Comparison of ENCODE assay signal across 10 cellular contexts in the genomic region with DNA sequence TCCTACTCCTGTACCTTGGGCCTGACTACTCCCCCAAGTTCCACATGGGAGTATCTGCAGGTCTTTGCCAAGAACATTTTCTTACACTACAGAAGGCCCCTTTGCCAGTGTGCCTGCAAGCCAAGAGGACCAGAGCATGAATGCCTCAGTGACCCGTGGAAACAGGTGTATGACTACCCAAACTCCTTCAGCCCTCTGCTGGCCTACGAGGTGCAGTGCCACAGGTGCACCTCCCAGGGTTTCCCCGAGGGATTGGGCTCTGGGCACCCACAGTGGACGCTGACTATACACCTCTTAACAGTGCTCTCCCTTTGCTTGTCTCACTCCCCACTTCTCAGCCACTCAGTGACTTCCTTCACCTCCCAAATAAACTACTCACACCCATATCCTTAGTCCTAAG.
DNase-seq lines count a peak whose midpoint lies in the region; ATAC-seq and TF ChIP-seq lines count a peak whose summit lies in the region.
"Had no signal": no experiment of that assay in that cellular context is flagged by ENCODE, and none has a peak within 500 bp of the region (broad histone marks: within the 10 kb centered on the region; RNA-seq: fewer than 3 reads in every experiment).

No MANE protein-coding gene starts in this region.

- peak overlapping the region; percentile 97 for H3K27ac Mint-ChIP-seq in osteocyte (ENCODE audit: unreplicated experiment)

- DNase-seq in COLO668 (lab: John Stamatoyannopoulos, UW; ENCODE audit: unreplicated experiment): peak; percentile 44
- peak; percentile 46 for DNase-seq in HT-29 (ENCODE audit: low spot score)
- DNase-seq in coronary artery (ENCODE audit: low spot score): no peak
- no peak for DNase-seq in osteocyte (ENCODE audit: extremely low spot score, unreplicated experiment)
- no peak for DNase-seq in retina
- no peak for DNase-seq in DMS114 treated with DMSO at 0.1 percent for 48 hours (lab: John Stamatoyannopoulos, UW; ENCODE audit: unreplicated experiment)
- DNase-seq: hippocampal formation, KBM-7 had no signal

- ATAC-seq in GM18867 (IDR thresholded peaks at IDR 0.05; ENCODE audit: unreplicated experiment): no peak
- no peak for ATAC-seq in HG02973 (IDR thresholded peaks at IDR 0.05; ENCODE audit: unreplicated experiment)

- H3K36me3 Mint-ChIP-seq in osteocyte (ENCODE audit: unreplicated experiment): peaks cover 3% of the 10 kb centered on the region

- peak overlapping the region; percentile 83 to 84 for H3K27ac ChIP-seq in coronary artery

- H3K9me3 Mint-ChIP-seq in osteocyte (ENCODE audit: unreplicated experiment): no peaks in the 10 kb centered on the region

- H3K27me3 Mint-ChIP-seq in osteocyte (ENCODE audit: unreplicated experiment): no peaks in the 10 kb centered on the region

- no peak overlapping the region for H3K4me3 Mint-ChIP-seq in osteocyte (ENCODE audit: unreplicated experiment)

- peaks cover 62% of the 10 kb centered on the region for H3K4me1 Mint-ChIP-seq in osteocyte (ENCODE audit: unreplicated experiment)

- TF ChIP-seq CTCF in coronary artery (IDR thresholded peaks at IDR 0.05) (no peak), osteocyte (IDR thresholded peaks at IDR 0.05) (no peak)

- no peak overlapping the region for H3K4me3 ChIP-seq in coronary artery

Comparison
In these comparisons a context has a peak if more than half of its experiments do, and no peak if none do; other contexts are left out.
1. DNase-seq: peak in COLO668 (single experiment) and HT-29 (single experiment); none in coronary artery (single experiment), osteocyte (single experiment), retina (single experiment) and DMS114 treated with DMSO at 0.1 percent for 48 hours (single experiment).